ENCODE assay signal across 9 cellular contexts in genomic region chr7:2710256-2710655, GRCh38. TPM values are rescaled to one million over a fixed set of nuclear protein-coding genes. Genes with fewer than 3 reads are reported as not detected.
A peak's percentile ranks its signal among the peaks of the same experiment; 100 is the strongest.
DNase-seq lines count a peak whose midpoint lies in the region; ATAC-seq lines count a peak whose summit lies in the region.
"Had no signal": no experiment of that assay in that cellular context is flagged by ENCODE, and none has a peak within 500 bp of the region (broad histone marks: within the 10 kb centered on the region; RNA-seq: fewer than 3 reads in every experiment).

No MANE protein-coding gene starts in this region.

- H3K4me3 Mint-ChIP-seq in activated T-helper 17 cell treated with anti-CD3 and anti-CD28 coated beads, Interleukin-2, amount 50 U/mL, for 72 hours, result peak overlapping the region; percentile 84

- H3K9me3 Mint-ChIP-seq in activated T-helper 17 cell treated with anti-CD3 and anti-CD28 coated beads, Interleukin-2, amount 50 U/mL, for 72 hours, result no peaks in the 10 kb centered on the region

- peaks cover 17% of the 10 kb centered on the region for H3K4me1 Mint-ChIP-seq in activated T-helper 17 cell treated with anti-CD3 and anti-CD28 coated beads, Interleukin-2, amount 50 U/mL, for 72 hours

- H3K36me3 Mint-ChIP-seq in activated T-helper 17 cell treated with anti-CD3 and anti-CD28 coated beads, Interleukin-2, amount 50 U/mL, for 72 hours (ENCODE audit: low read depth), result no peaks in the 10 kb centered on the region

- no peaks in the 10 kb centered on the region for H3K27me3 Mint-ChIP-seq in activated T-helper 17 cell treated with anti-CD3 and anti-CD28 coated beads, Interleukin-2, amount 50 U/mL, for 72 hours

- ATAC-seq in GM19455 (IDR thresholded peaks at IDR 0.05; ENCODE audit: unreplicated experiment) (peak; percentile 50), HG03442 (IDR thresholded peaks at IDR 0.05; ENCODE audit: unreplicated experiment) (peak; percentile 44)
- ATAC-seq in activated T-helper 17 cell treated with anti-CD3 and anti-CD28 coated beads, Interleukin-2, amount 50 U/mL, for 72 hours (replicated peaks), result peak; percentile 69

- peak; percentile 44 to 46 for DNase-seq in stimulated activated CD8-positive, alpha-beta memory T cell treated with anti-CD3 and anti-CD28 coated beads, Interleukin-7, amount 100 ng/mL, for 4 hours (ENCODE audit: low read depth in 2 of 2)
- DNase-seq in NCI-H2196 treated with DMSO at 0.1 percent for 48 hours (lab: John Stamatoyannopoulos, UW; ENCODE audit: unreplicated experiment), result no peak
- DNase-seq in OCI-M2 (lab: John Stamatoyannopoulos, UW; ENCODE audit: unreplicated experiment), result no peak
- DNase-seq in DMS 273 (lab: John Stamatoyannopoulos, UW; ENCODE audit: unreplicated experiment), result no peak

- peak overlapping the region; percentile 73 for H3K27ac Mint-ChIP-seq in activated T-helper 17 cell treated with anti-CD3 and anti-CD28 coated beads, Interleukin-2, amount 50 U/mL, for 72 hours

RNA-seq across cellular contexts. Expression of gene AMZ1, which starts 22.3 kb away (rescaled TPM):
- total RNA-seq in activated T-helper 17 cell treated with anti-CD3 and anti-CD28 coated beads, Interleukin-2, amount 50 U/mL, for 72 hours, result under 1 TPM in 1 of 2 donors, not detected in 1; 0.69 TPM
- total RNA-seq: endothelial cell of umbilical vein, LHCN-M2 had no signal

Comparison
In these comparisons a context has a peak if more than half of its experiments do, and no peak if none do; other contexts are left out.
1. DNase-seq: peak in stimulated activated CD8-positive, alpha-beta memory T cell treated with anti-CD3 and anti-CD28 coated beads, Interleukin-7, amount 100 ng/mL, for 4 hours (2 of 2); none in NCI-H2196 treated with DMSO at 0.1 percent for 48 hours (single experiment), OCI-M2 (single experiment) and DMS 273 (single experiment).
2. Peak in every context shown above with its lines, with median percentiles within 50 percentile points of each other: ATAC-seq.